Comparison of ENCODE assay signal across 23 cellular contexts in genomic region chr4:1225272-1226166, GRCh38. TPM values are rescaled to one million over a fixed set of nuclear protein-coding genes. Genes with fewer than 3 reads are reported as not detected.
"Had no signal": no experiment of that assay in that cellular context is flagged by ENCODE, and none has a peak within 500 bp of the region (broad histone marks: within the 10 kb centered on the region; RNA-seq: fewer than 3 reads in every experiment).

No MANE protein-coding gene starts in this region.

- ATAC-seq: activated T-helper 17 cell treated with anti-CD3 and anti-CD28 coated beads, Interleukin-2, amount 50 U/mL, for 72 hours; stimulated activated memory B cell treated with anti-CD40 and anti-IgM and Interleukin-4, amounts not matched to agents 10 μg/mL and 1 μg/mL and 100 μg/mL, for 72 hours had no signal

- H3K4me3 ChIP-seq: psoas muscle, skin epidermis, stomach, tibial nerve had no signal

- H3K4me1 ChIP-seq: parathyroid adenoma, psoas muscle, stomach had no signal

- H3K27me3 ChIP-seq: stomach, tibial nerve had no signal

- H3K27ac ChIP-seq: parathyroid adenoma, psoas muscle, skin epidermis, stomach had no signal

- H3K79me2 ChIP-seq: parathyroid adenoma had no signal

- H3K9ac ChIP-seq: parathyroid adenoma had no signal

- DNase-seq: activated CD4-positive, alpha-beta memory T cell treated with anti-CD3 and anti-CD28 coated beads for 36 hours; activated CD4-positive, alpha-beta T cell treated with anti-CD3 and anti-CD28 coated beads, Interleukin-2, amount 10 ng/mL, durations not matched to agents 24 days and 14 days; activated CD8-positive, alpha-beta memory T cell treated with anti-CD3 and anti-CD28 coated beads, Interleukin-2, amount 50 U/mL, for 48 hours; activated gamma-delta T cell treated with Interleukin-2 at 50 U/mL for 16 hours; activated naive CD4-positive, alpha-beta T cell treated with anti-CD3 and anti-CD28 coated beads, Interleukin-2, amount 50 U/mL, for 16 hours; activated T-cell treated with anti-CD3 and anti-CD28 coated beads, Interleukin-2, amount 50 U/mL, for 24 hours; amygdala; central memory CD4-positive, alpha-beta T cell; foreskin fibroblast; head of caudate nucleus; mammary epithelial cell; naive B cell; occipital lobe; stimulated activated CD4-positive, alpha-beta T cell treated with anti-CD3 and anti-CD28 coated beads, Interleukin-4, amount 100 ng/mL, for 4 hours; stimulated activated CD8-positive, alpha-beta memory T cell treated with anti-CD3 and anti-CD28 coated beads, Interleukin-4, amount 100 ng/mL, for 48 hours; stomach had no signal

- H2AFZ ChIP-seq: parathyroid adenoma had no signal

- H3K9me3 ChIP-seq: psoas muscle, stomach, tibial nerve had no signal

RNA-seq across cellular contexts. Expression of gene SPON2, which starts 53.1 kb away (rescaled TPM):
- total RNA-seq: endothelial cell of umbilical vein had no signal
